ENCODE assay signal across 21 cellular contexts in genomic region chr4:14335872-14336271, GRCh38.
"Had no signal": no experiment of that assay in that cellular context is flagged by ENCODE, and none has a peak within 500 bp of the region (broad histone marks: within the 10 kb centered on the region; RNA-seq: fewer than 3 reads in every experiment).

No MANE protein-coding gene starts in this region.

- H3K27me3 ChIP-seq: dorsolateral prefrontal cortex, esophagus muscularis mucosa, foreskin keratinocyte, gastroesophageal sphincter, heart right ventricle had no signal

- H3K9me3 ChIP-seq: esophagus muscularis mucosa, lower lobe of right lung, mucosa of descending colon had no signal

- H3K27ac ChIP-seq: coronary artery, dorsolateral prefrontal cortex, esophagus muscularis mucosa, foreskin keratinocyte, gastroesophageal sphincter, heart right ventricle, left ventricle myocardium inferior, lower lobe of right lung had no signal

- DNase-seq: dermis blood vessel endothelial cell; dorsolateral prefrontal cortex; effector CD4-positive, alpha-beta T cell; effector memory CD4-positive, alpha-beta T cell; heart right ventricle; hippocampal formation; left colon; left ventricle myocardium inferior; lower lobe of right lung; mesenchymal stem cell; mucosa of descending colon; naive B cell had no signal

- H3K4me1 ChIP-seq: esophagus muscularis mucosa, gastroesophageal sphincter, heart right ventricle, left ventricle myocardium inferior, lower lobe of right lung had no signal

- FAIRE-seq: colon, endothelial cell of umbilical vein, frontal cortex, islet of Langerhans had no signal

- ATAC-seq: gastroesophageal sphincter, left colon, left lobe of liver, lower lobe of right lung, mucosa of descending colon had no signal

- H3K4me3 ChIP-seq: coronary artery, dorsolateral prefrontal cortex, esophagus muscularis mucosa, gastroesophageal sphincter, heart right ventricle, left ventricle myocardium inferior, lower lobe of right lung, mucosa of descending colon had no signal
